In the genomic region with DNA sequence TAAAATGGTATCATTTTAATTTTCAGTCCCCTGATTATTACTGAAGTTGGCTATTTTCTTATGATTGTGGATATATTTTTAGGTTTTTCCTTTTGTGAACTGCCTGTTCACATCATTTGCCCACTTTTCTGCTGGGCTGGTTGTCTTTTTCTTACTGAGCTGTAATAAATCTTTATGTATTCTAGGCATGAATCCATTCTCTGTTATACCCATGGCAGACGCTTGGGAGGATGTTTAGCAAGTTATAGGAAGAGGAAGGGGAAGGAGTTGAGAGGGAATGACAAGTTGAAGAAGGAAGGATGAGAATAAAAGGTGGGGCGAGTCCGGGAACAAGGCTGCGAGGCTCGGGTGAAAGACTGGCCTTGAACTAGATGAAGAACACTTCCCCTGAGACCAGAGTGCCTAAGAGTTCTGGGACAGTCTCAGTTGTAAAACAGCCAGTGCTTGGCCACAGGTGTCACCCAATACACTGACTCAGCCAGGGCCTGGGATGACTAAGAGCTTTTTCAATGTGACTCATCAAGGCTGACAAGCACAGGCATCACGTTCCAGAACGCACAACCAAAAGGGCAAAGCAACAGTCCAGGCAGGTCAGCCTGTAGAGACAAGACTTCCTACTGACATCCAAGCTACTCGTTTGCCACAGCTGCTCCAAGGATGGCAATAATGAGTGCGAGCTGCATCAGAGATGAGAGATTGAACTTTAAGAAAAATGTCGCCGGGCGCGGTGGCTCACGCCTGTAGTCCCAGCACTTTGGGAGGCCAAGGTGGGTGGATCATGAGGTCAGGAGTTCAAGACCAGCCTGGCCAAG, we compare ENCODE assay signal across 8 cellular contexts. TPM values are rescaled to one million over a fixed set of nuclear protein-coding genes. Genes with fewer than 3 reads are reported as not detected.
A peak's percentile ranks its signal among the peaks of the same experiment; 100 is the strongest.
DNase-seq lines count a peak whose midpoint lies in the region; ATAC-seq and TF ChIP-seq lines count a peak whose summit lies in the region.

No MANE protein-coding gene starts in this region.

- intact Hi-C loops in sciatic nerve (cut with DNase I) = no loop called here

- TF ChIP-seq CTCF in C4-2B (conservative IDR thresholded peaks at IDR 0.05) = no peak

- no peaks in the 10 kb centered on the region for H3K9me3 ChIP-seq in T-helper 17 cell (ENCODE audit: control insufficient read depth, low read length, poor library complexity, severe bottlenecking)

- H3K27ac ChIP-seq in C4-2B = peak overlapping the region; percentile 23

- ATAC-seq in GM19351 (IDR thresholded peaks at IDR 0.05; ENCODE audit: unreplicated experiment) (peak; percentile 95), HG03439 (IDR thresholded peaks at IDR 0.05; ENCODE audit: unreplicated experiment) (peak; percentile 96), T-helper 17 cell (no peak), sciatic nerve (peak; percentile 63), GM18498 (IDR thresholded peaks at IDR 0.05; ENCODE audit: unreplicated experiment) (no peak)

- H3K4me1 Mint-ChIP-seq in T-helper 17 cell = peaks cover 4% of the 10 kb centered on the region

- H3K27ac Mint-ChIP-seq in T-helper 17 cell = peak overlapping the region; percentile 10

- DNase-seq in T-helper 17 cell (no peak), dermis blood vessel endothelial cell (peak; percentile 88), sciatic nerve (ENCODE audit: low spot score) (no peak), DMS79 treated with DMSO at 0.1 percent for 48 hours (lab: John Stamatoyannopoulos, UW) (no peak)

- no peak overlapping the region for H3K4me3 Mint-ChIP-seq in T-helper 17 cell

- H3K36me3 Mint-ChIP-seq in T-helper 17 cell (ENCODE audit: low read depth) = peaks cover 3% of the 10 kb centered on the region

- peaks cover 21% of the 10 kb centered on the region for H3K27me3 Mint-ChIP-seq in T-helper 17 cell

RNA-seq across cellular contexts. Expression of gene LRFN4, which starts 35.2 kb away (rescaled TPM):
- total RNA-seq in T-helper 17 cell (1 to 10 TPM; 6.2 to 8.3 TPM), dermis blood vessel endothelial cell (30.8 and 33.3 TPM in 2 replicates), sciatic nerve (14.5 TPM)

RNA-seq across cellular contexts. Expression of gene RCE1, which starts 48.8 kb away (rescaled TPM):
- total RNA-seq in T-helper 17 cell (10 to 100 TPM; 36.2 to 41.6 TPM), dermis blood vessel endothelial cell (17.0 and 27.0 TPM in 2 replicates), sciatic nerve (16.6 TPM)

Comparison
In these comparisons a context has a peak if more than half of its experiments do, and no peak if none do; other contexts are left out.
1. ATAC-seq: peak in GM19351 (single experiment), HG03439 (single experiment) and sciatic nerve (single experiment); none in T-helper 17 cell (single experiment) and GM18498 (single experiment).